Comparison of ENCODE assay signal across 27 cellular contexts in genomic region chr22:48357196-48357595, GRCh38.
DNase-seq lines count a peak whose midpoint lies in the region; ATAC-seq, FAIRE-seq and TF ChIP-seq lines count a peak whose summit lies in the region.
"Had no signal": no experiment of that assay in that cellular context is flagged by ENCODE, and none has a peak within 500 bp of the region (broad histone marks: within the 10 kb centered on the region; RNA-seq: fewer than 3 reads in every experiment).

No MANE protein-coding gene starts in this region.

- intact Hi-C loops in CD4-positive, alpha-beta T cell (cut with DNase I, micrococcal nuclease): no loop called here

- 98% methylated on average over 11 of the region's 13 CpGs for WGBS in A549 (ENCODE audit: missing lambda C conversion rate)
- no CpG with 5 or more reads among the region's 13 CpGs for WGBS in neuronal stem cell (ENCODE audit: extremely low coverage in 2 of 2, insufficient read length in 2 of 2, insufficient replicate concordance in 1 of 2), 2 donors

- no peak for TF ChIP-seq RAD21 in A549 (conservative IDR thresholded peaks at IDR 0.05 in 1 of 2, IDR thresholded peaks at IDR 0.05 in 1 of 2)

- no peak overlapping the region for H2AFZ ChIP-seq in neuronal stem cell (ENCODE audit: low read length)
- H2AFZ ChIP-seq: GM23248 had no signal

- no peaks in the 10 kb centered on the region for H3K9me3 Mint-ChIP-seq in stimulated activated effector memory CD8-positive, alpha-beta T cell treated with anti-CD3 and anti-CD28 coated beads, Interleukin-12 subunit alpha, Interleukin-12 subunit beta, amount 100 ng/mL, for 72 hours
- no peaks in the 10 kb centered on the region for H3K9me3 Mint-ChIP-seq in CD4-positive, alpha-beta T cell
- H3K9me3 Mint-ChIP-seq: CD8-positive, alpha-beta T cell had no signal

- H3K23ac ChIP-seq in neuronal stem cell (ENCODE audit: low read depth, low read length, poor library complexity): no peak overlapping the region

- DNase-seq in A549 (ENCODE audit: low read depth in 1 of 2, low spot score in 1 of 2): no peak
- DNase-seq in H7: peak; percentile 76
- DNase-seq in iPS-NIHi11 (ENCODE audit: low spot score): peak; percentile 58
- DNase-seq in neuronal stem cell (ENCODE audit: low spot score): no peak
- no peak for DNase-seq in stimulated activated effector memory CD8-positive, alpha-beta T cell treated with anti-CD3 and anti-CD28 coated beads, Interleukin-12 subunit alpha, Interleukin-12 subunit beta, amount 100 ng/mL, for 72 hours (ENCODE audit: low spot score in 2 of 2)
- DNase-seq in retina: no peak
- no peak for DNase-seq in CD4-positive, alpha-beta T cell
- DNase-seq in NCI-H774 (lab: John Stamatoyannopoulos, UW): no peak
- DNase-seq: C1 segment of cervical spinal cord; Caco-2; CD8-positive, alpha-beta T cell; GF-D8; GM23248; KBM-7; MV-4-11; NCI-H1105; NCI-H1436 treated with DMSO at 0.1 percent for 48 hours; NCI-H187 treated with DMSO at 0.1 percent for 48 hours; NCI-H446; NCI-H524 treated with DMSO at 0.1 percent for 48 hours; NCI-H82; NK-92 treated with Interleukin-12 subunit alpha and Interleukin-12 subunit beta, amount 100 ng/mL, for 24 hours; PC-3; SJCRH30 had no signal

- FAIRE-seq in A549 (lab: Jason Lieb, UNC): no peak
- FAIRE-seq: GM12891, GM19239 had no signal

- H3K27ac ChIP-seq in A549: peak overlapping the region; percentile 28 to 94; a peak in 3 of 6 replicates
- H3K27ac ChIP-seq in neuronal stem cell (replicated peaks; ENCODE audit: low read length): no peak overlapping the region
- no peak overlapping the region for H3K27ac ChIP-seq in CD4-positive, alpha-beta T cell (ENCODE audit: low read depth, low read length)
- H3K27ac ChIP-seq: GM23248, SJCRH30 had no signal

- no peak for TF ChIP-seq POLR2A in A549 (IDR thresholded peaks at IDR 0.05; ENCODE audit: low read length)

- H3K27ac Mint-ChIP-seq in stimulated activated effector memory CD8-positive, alpha-beta T cell treated with anti-CD3 and anti-CD28 coated beads, Interleukin-12 subunit alpha, Interleukin-12 subunit beta, amount 100 ng/mL, for 72 hours: no peak overlapping the region
- H3K27ac Mint-ChIP-seq in CD4-positive, alpha-beta T cell: no peak overlapping the region
- H3K27ac Mint-ChIP-seq: CD8-positive, alpha-beta T cell had no signal

- no peaks in the 10 kb centered on the region for H3K4me1 Mint-ChIP-seq in stimulated activated effector memory CD8-positive, alpha-beta T cell treated with anti-CD3 and anti-CD28 coated beads, Interleukin-12 subunit alpha, Interleukin-12 subunit beta, amount 100 ng/mL, for 72 hours
- no peaks in the 10 kb centered on the region for H3K4me1 Mint-ChIP-seq in CD4-positive, alpha-beta T cell (ENCODE audit: low read depth)

- H3K9me3 ChIP-seq in A549: no peaks in the 10 kb centered on the region
- no peaks in the 10 kb centered on the region for H3K9me3 ChIP-seq in neuronal stem cell (replicated peaks in 1 of 2; ENCODE audit: control insufficient read depth in 2 of 2, insufficient read depth in 1 of 2, low read depth in 1 of 2, low read length in 2 of 2)
- no peaks in the 10 kb centered on the region for H3K9me3 ChIP-seq in CD4-positive, alpha-beta T cell (ENCODE audit: control insufficient read depth, low read length)
- H3K9me3 ChIP-seq: Caco-2, SJCRH30 had no signal

- H3K4me1 ChIP-seq in A549 (peaks cover 30% of the 10 kb centered on the region), neuronal stem cell (ENCODE audit: control insufficient read depth in 2 of 2, insufficient read depth in 1 of 2, low read depth in 1 of 2, low read length in 2 of 2) (peaks cover 0 to 5% of the 10 kb centered on the region in 2 donors)
- H3K4me1 ChIP-seq: Caco-2, SJCRH30 had no signal

- H3K79me1 ChIP-seq in neuronal stem cell (ENCODE audit: low read depth, low read length): no peaks in the 10 kb centered on the region

- H3K27me3 ChIP-seq in H7 (ENCODE audit: control insufficient read depth, insufficient read depth, low read length): no peaks in the 10 kb centered on the region
- H3K27me3 ChIP-seq in neuronal stem cell (ENCODE audit: control insufficient read depth in 3 of 3, insufficient read depth in 3 of 3, low read depth in 1 of 3, low read length in 3 of 3): peaks cover 0 to 6% (median 0%) of the 10 kb centered on the region in 3 experiments
- H3K27me3 ChIP-seq in CD4-positive, alpha-beta T cell (ENCODE audit: control insufficient read depth, insufficient read depth, low read length): no peaks in the 10 kb centered on the region

- H2BK120ac ChIP-seq in neuronal stem cell (ENCODE audit: low read depth, low read length): no peak overlapping the region

- H3K36me3 Mint-ChIP-seq in stimulated activated effector memory CD8-positive, alpha-beta T cell treated with anti-CD3 and anti-CD28 coated beads, Interleukin-12 subunit alpha, Interleukin-12 subunit beta, amount 100 ng/mL, for 72 hours: no peaks in the 10 kb centered on the region
- H3K36me3 Mint-ChIP-seq in CD4-positive, alpha-beta T cell (ENCODE audit: low read depth): no peaks in the 10 kb centered on the region
- H3K36me3 Mint-ChIP-seq: CD8-positive, alpha-beta T cell had no signal

- no peak overlapping the region for H3K4me3 Mint-ChIP-seq in stimulated activated effector memory CD8-positive, alpha-beta T cell treated with anti-CD3 and anti-CD28 coated beads, Interleukin-12 subunit alpha, Interleukin-12 subunit beta, amount 100 ng/mL, for 72 hours
- H3K4me3 Mint-ChIP-seq in CD4-positive, alpha-beta T cell: no peak overlapping the region
- H3K4me3 Mint-ChIP-seq: CD8-positive, alpha-beta T cell had no signal

- no peak overlapping the region for H2BK5ac ChIP-seq in neuronal stem cell (ENCODE audit: low read length)

- no peak overlapping the region for H3K4me2 ChIP-seq in A549
- no peak overlapping the region for H3K4me2 ChIP-seq in neuronal stem cell (ENCODE audit: insufficient read depth, low read length, poor library complexity, severe bottlenecking)

- peak overlapping the region; percentile 15 for H3K18ac ChIP-seq in neuronal stem cell (ENCODE audit: low read length)

- no peak overlapping the region for H2BK15ac ChIP-seq in neuronal stem cell (ENCODE audit: low read length)

- H3K9ac ChIP-seq in neuronal stem cell (ENCODE audit: low read depth, low read length, poor library complexity): no peak overlapping the region
- H3K9ac ChIP-seq: GM23248 had no signal

- no peak for TF ChIP-seq CTCF in A549 (IDR thresholded peaks at IDR 0.05)
- TF ChIP-seq CTCF in CD4-positive, alpha-beta T cell (IDR thresholded peaks at IDR 0.05): no peak

- peaks cover 7% of the 10 kb centered on the region for H3K27me3 Mint-ChIP-seq in CD4-positive, alpha-beta T cell

- no peak overlapping the region for H3K14ac ChIP-seq in neuronal stem cell (ENCODE audit: low read length)

- H2BK12ac ChIP-seq in neuronal stem cell (ENCODE audit: low read length): no peak overlapping the region

- no peak for TF ChIP-seq EP300 in A549 (IDR thresholded peaks at IDR 0.05)

- H4K91ac ChIP-seq in neuronal stem cell (ENCODE audit: low read depth, low read length, poor library complexity): no peak overlapping the region

- peak overlapping the region; percentile 13 for H3K4ac ChIP-seq in neuronal stem cell (ENCODE audit: low read length)

- CTCF ChIA-PET in A549 (lab: Yijun Ruan, JAX): no interaction called here
- CTCF ChIA-PET in CD4-positive, alpha-beta T cell (lab: Charles Lee): no interaction called here

- no peak overlapping the region for H4K8ac ChIP-seq in neuronal stem cell (ENCODE audit: low read depth, low read length)

- H2AK5ac ChIP-seq in neuronal stem cell (ENCODE audit: low read depth, low read length): no peak overlapping the region

- H3K36me3 ChIP-seq in H7 (replicated peaks; ENCODE audit: control insufficient read depth, insufficient read depth, low read length) (no peaks in the 10 kb centered on the region), neuronal stem cell (replicated peaks in 1 of 2; ENCODE audit: control insufficient read depth in 2 of 2, insufficient read depth in 2 of 2, low read length in 2 of 2) (no peaks in the 10 kb centered on the region)
- H3K36me3 ChIP-seq: SJCRH30 had no signal

- no peak overlapping the region for H3K4me3 ChIP-seq in A549
- no peak overlapping the region for H3K4me3 ChIP-seq in H7 (ENCODE audit: insufficient read depth, low read depth, low read length)
- no peak overlapping the region for H3K4me3 ChIP-seq in neuronal stem cell (ENCODE audit: low read length in 2 of 2)
- H3K4me3 ChIP-seq: GM23248, SJCRH30 had no signal

- POLR2A ChIA-PET in A549 (lab: Yijun Ruan, JAX): no interaction called here
- POLR2A ChIA-PET in CD4-positive, alpha-beta T cell (lab: Charles Lee): no interaction called here

- no peak for ATAC-seq in A549
- no peak for ATAC-seq in stimulated activated effector memory CD8-positive, alpha-beta T cell treated with anti-CD3 and anti-CD28 coated beads, Interleukin-12 subunit alpha, Interleukin-12 subunit beta, amount 100 ng/mL, for 72 hours
- ATAC-seq in CD4-positive, alpha-beta T cell (ENCODE audit: poor library complexity): no peak
- ATAC-seq: CD8-positive, alpha-beta T cell; PC-3; SK-N-SH treated with all-trans-retinoic acid at 6 μM for 48 hours had no signal

TF ChIP-seq in A549, 52 proteins besides CTCF, POLR2A, EP300 and RAD21:
- no peak for TF ChIP-seq POLR2AphosphoS2 (conservative IDR thresholded peaks at IDR 0.05; ENCODE audit: low read length)

Comparison
In these comparisons a context has a peak if more than half of its experiments do, and no peak if none do; other contexts are left out.
1. DNase-seq: peak in H7 (single experiment) and iPS-NIHi11 (single experiment); none in A549 (0 of 2), neuronal stem cell (single experiment), stimulated activated effector memory CD8-positive, alpha-beta T cell treated with anti-CD3 and anti-CD28 coated beads, Interleukin-12 subunit alpha, Interleukin-12 subunit beta, amount 100 ng/mL, for 72 hours (0 of 2), retina (single experiment), CD4-positive, alpha-beta T cell (0 of 10) and NCI-H774 (single experiment).
2. H3K27ac ChIP-seq: peak in A549 (2 of 2); none in neuronal stem cell (single experiment) and CD4-positive, alpha-beta T cell (single experiment).